13 cellular contexts compared by ENCODE assay signal in the genomic region with DNA sequence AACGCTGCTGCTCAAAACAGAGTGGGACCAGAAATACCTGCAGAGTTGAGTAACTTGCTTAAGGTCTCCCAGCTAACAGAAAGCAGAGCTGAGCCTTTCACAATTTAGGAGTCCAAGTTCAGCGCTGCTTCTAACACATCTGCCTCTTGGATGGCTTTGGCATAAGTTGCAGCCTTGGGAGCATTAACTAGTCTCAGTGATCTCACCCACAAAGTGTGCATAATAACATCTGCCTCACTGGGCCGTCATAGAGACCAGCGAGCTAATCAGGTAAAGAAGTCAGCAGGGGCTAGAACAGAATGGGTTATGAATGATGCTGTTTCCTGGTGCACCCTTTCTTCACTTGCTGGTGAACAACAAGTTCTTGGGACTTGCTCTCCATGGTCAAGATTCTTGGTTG. TPM values are rescaled to one million over a fixed set of nuclear protein-coding genes. Genes with fewer than 3 reads are reported as not detected.
A peak's percentile ranks its signal among the peaks of the same experiment; 100 is the strongest.
DNase-seq lines count a peak whose midpoint lies in the region; ATAC-seq and TF ChIP-seq lines count a peak whose summit lies in the region.
"Had no signal": no experiment of that assay in that cellular context is flagged by ENCODE, and none has a peak within 500 bp of the region (broad histone marks: within the 10 kb centered on the region; RNA-seq: fewer than 3 reads in every experiment).

No MANE protein-coding gene starts in this region.

- peaks cover 15% of the 10 kb centered on the region for H3K4me1 ChIP-seq in HEK293 (ENCODE audit: control insufficient read depth, insufficient read depth, low read length)
- peaks cover 12% of the 10 kb centered on the region for H3K4me1 ChIP-seq in lower lobe of right lung

- no peaks in the 10 kb centered on the region for H3K36me3 Mint-ChIP-seq in stimulated activated memory B cell treated with anti-CD40 and anti-IgM and Interleukin-4, amounts not matched to agents 10 μg/mL and 1 μg/mL and 100 μg/mL, for 72 hours

- H3K27me3 ChIP-seq in lower lobe of right lung (ENCODE audit: low read depth) = no peaks in the 10 kb centered on the region
- H3K27me3 ChIP-seq: brain microvascular endothelial cell had no signal

- H3K36me3 ChIP-seq in HEK293 (ENCODE audit: control insufficient read depth in 2 of 2, insufficient read depth in 1 of 2, low read length in 2 of 2) (no peaks in the 10 kb centered on the region), lower lobe of right lung (no peaks in the 10 kb centered on the region)
- H3K36me3 ChIP-seq: brain microvascular endothelial cell had no signal

- H3K9me3 ChIP-seq in HEK293 (ENCODE audit: control insufficient read depth, insufficient read depth, low read depth, low read length) = no peaks in the 10 kb centered on the region
- no peaks in the 10 kb centered on the region for H3K9me3 ChIP-seq in lower lobe of right lung

- ATAC-seq in lower lobe of right lung (no peak), HG03571 (IDR thresholded peaks at IDR 0.05; ENCODE audit: unreplicated experiment) (no peak)
- ATAC-seq in stimulated activated memory B cell treated with anti-CD40 and anti-IgM and Interleukin-4, amounts not matched to agents 10 μg/mL and 1 μg/mL and 100 μg/mL, for 72 hours = no peak

- POLR2A ChIA-PET in HEK293 (lab: Yijun Ruan, JAX) = interaction anchor here (1.7 kb wide), 1 partner anchor 10 kb away, joined by 7 read pairs; no protein-coding TSS in a partner anchor

- no peak for TF ChIP-seq CTCF in HEK293 (tag by site-specific recombination; IDR thresholded peaks at IDR 0.05)
- TF ChIP-seq CTCF in lower lobe of right lung (IDR thresholded peaks at IDR 0.05) = no peak

- intact Hi-C loops in lower lobe of right lung (cut with DNase I) = no loop called here

- H3K4me3 ChIP-seq in HEK293 (ENCODE audit: low read depth, low read length) (no peak overlapping the region), lower lobe of right lung (no peak overlapping the region)

- H3K27ac ChIP-seq in HEK293 (ENCODE audit: extremely low read depth, low read depth, low read length) = no peak overlapping the region
- peak overlapping the region; percentile 42 for H3K27ac ChIP-seq in lower lobe of right lung
- H3K27ac ChIP-seq: brain microvascular endothelial cell had no signal

- CTCF ChIA-PET in HEK293 (lab: Yijun Ruan, JAX) = interaction anchor here (1.8 kb wide), 1 partner anchor 58 kb away, joined by 5 read pairs; no protein-coding TSS in a partner anchor

- H3K4me3 Mint-ChIP-seq in stimulated activated memory B cell treated with anti-CD40 and anti-IgM and Interleukin-4, amounts not matched to agents 10 μg/mL and 1 μg/mL and 100 μg/mL, for 72 hours = no peak overlapping the region

- peaks cover 7% of the 10 kb centered on the region for H3K4me1 Mint-ChIP-seq in stimulated activated memory B cell treated with anti-CD40 and anti-IgM and Interleukin-4, amounts not matched to agents 10 μg/mL and 1 μg/mL and 100 μg/mL, for 72 hours

- no peaks in the 10 kb centered on the region for H3K9me3 Mint-ChIP-seq in stimulated activated memory B cell treated with anti-CD40 and anti-IgM and Interleukin-4, amounts not matched to agents 10 μg/mL and 1 μg/mL and 100 μg/mL, for 72 hours

- peaks cover 15% of the 10 kb centered on the region for H3K27me3 Mint-ChIP-seq in stimulated activated memory B cell treated with anti-CD40 and anti-IgM and Interleukin-4, amounts not matched to agents 10 μg/mL and 1 μg/mL and 100 μg/mL, for 72 hours

- no peak overlapping the region for H3K27ac Mint-ChIP-seq in stimulated activated memory B cell treated with anti-CD40 and anti-IgM and Interleukin-4, amounts not matched to agents 10 μg/mL and 1 μg/mL and 100 μg/mL, for 72 hours

- DNase-seq in AG20443 (ENCODE audit: low spot score) = peak; percentile 71
- peak; percentile 68 for DNase-seq in astrocyte of the hippocampus (ENCODE audit: low read depth, low spot score)
- no peak for DNase-seq in lower lobe of right lung
- DNase-seq in stimulated activated naive CD4-positive, alpha-beta T cell (lab: John Stamatoyannopoulos, UW) = no peak
- DNase-seq in SHP77 treated with DMSO at 0.1 percent for 48 hours (lab: John Stamatoyannopoulos, UW) = no peak
- DNase-seq: activated CD8-positive, alpha-beta memory T cell treated with anti-CD3 and anti-CD28 coated beads for 24 hours; activated effector memory CD4-positive, alpha-beta T cell treated with Interleukin-2 at 50 U/mL for 16 hours; brain microvascular endothelial cell; effector CD4-positive, alpha-beta T cell; mesenchymal stem cell had no signal

TF ChIP-seq in HEK293, 187 proteins besides CTCF, POLR2A, EP300 and RAD21:
- peak; percentile 88 for TF ChIP-seq ZNF10 (tag by site-specific recombination; IDR thresholded peaks at IDR 0.05)
- no peak for TF ChIP-seq MZF1 (tag by site-specific recombination; IDR thresholded peaks at IDR 0.05; ENCODE audit: borderline replicate concordance)

RNA-seq across cellular contexts. Expression of gene WWC1, which starts 36.5 kb away (rescaled TPM):
- total RNA-seq in lower lobe of right lung = 61.9 TPM

Comparison
In these comparisons a context has a peak if more than half of its experiments do, and no peak if none do; other contexts are left out.
1. DNase-seq: peak in AG20443 (single experiment) and astrocyte of the hippocampus (single experiment); none in lower lobe of right lung (single experiment), stimulated activated naive CD4-positive, alpha-beta T cell (0 of 6) and SHP77 treated with DMSO at 0.1 percent for 48 hours (single experiment).